ENCODE assay signal across 9 cellular contexts in genomic region chr12:123971449-123971769, GRCh38. TPM values are rescaled to one million over a fixed set of nuclear protein-coding genes. Genes with fewer than 3 reads are reported as not detected.
A peak's percentile ranks its signal among the peaks of the same experiment; 100 is the strongest.
DNase-seq lines count a peak whose midpoint lies in the region; ATAC-seq and TF ChIP-seq lines count a peak whose summit lies in the region.
"Had no signal": no experiment of that assay in that cellular context is flagged by ENCODE, and none has a peak within 500 bp of the region (broad histone marks: within the 10 kb centered on the region; RNA-seq: fewer than 3 reads in every experiment).

No MANE protein-coding gene starts in this region.

- CTCF ChIA-PET in SK-N-SH (lab: Yijun Ruan, JAX) = interaction anchor here (0.8 to 1.2 kb wide), 3 partner anchors 10 to 13 kb away, joined by 3 read pairs; no protein-coding TSS in a partner anchor

- peaks cover 16 to 24% of the 10 kb centered on the region in 2 experiments for H3K36me3 ChIP-seq in SK-N-SH (replicated peaks in 1 of 2; ENCODE audit: control insufficient read depth in 1 of 2, insufficient read depth in 2 of 2, low read length in 1 of 2)
- H3K36me3 ChIP-seq in kidney epithelial cell (ENCODE audit: control insufficient read depth, insufficient read depth, low read length) = no peaks in the 10 kb centered on the region

- H3K27ac Mint-ChIP-seq in activated naive CD8-positive, alpha-beta T cell treated with anti-CD3 and anti-CD28 coated beads, Interleukin-2, amount 50 U/mL, for 24 hours = peak overlapping the region; percentile 81

- H3K4me2 ChIP-seq in SK-N-SH = peak overlapping the region; percentile 82

- no peaks in the 10 kb centered on the region for H3K9me3 Mint-ChIP-seq in activated naive CD8-positive, alpha-beta T cell treated with anti-CD3 and anti-CD28 coated beads, Interleukin-2, amount 50 U/mL, for 24 hours

- DNase-seq in SK-N-SH (no peak), kidney epithelial cell (ENCODE audit: low read depth) (no peak), superior temporal gyrus (ENCODE audit: extremely low spot score) (peak; percentile 72), AG08395 (ENCODE audit: low spot score) (no peak), GM20000 (ENCODE audit: low spot score) (no peak)
- no peak for DNase-seq in activated naive CD8-positive, alpha-beta T cell treated with anti-CD3 and anti-CD28 coated beads, Interleukin-2, amount 50 U/mL, for 24 hours

- peaks cover 7 to 20% of the 10 kb centered on the region in 2 experiments; a peak in 3 of 4 replicates for H3K4me1 ChIP-seq in SK-N-SH (ENCODE audit: control insufficient read depth in 1 of 2, insufficient read depth in 2 of 2, low read depth in 1 of 2, low read length in 1 of 2)

- H4K20me1 ChIP-seq in SK-N-SH (ENCODE audit: insufficient read depth) = peaks cover 46% of the 10 kb centered on the region

- peaks cover 30% of the 10 kb centered on the region for H3F3A ChIP-seq in SK-N-SH (replicated peaks; ENCODE audit: insufficient read depth)

- TF ChIP-seq CTCF in SK-N-SH (IDR thresholded peaks at IDR 0.05) = no peak
- TF ChIP-seq CTCF in kidney epithelial cell (IDR thresholded peaks at IDR 0.05; ENCODE audit: insufficient read depth, low read length, poor library complexity, severe bottlenecking) = no peak
- TF ChIP-seq CTCF in GM20000 (IDR thresholded peaks at IDR 0.05; ENCODE audit: extremely low read depth, missing control alignments) = no peak

- H3K4me3 Mint-ChIP-seq in activated naive CD8-positive, alpha-beta T cell treated with anti-CD3 and anti-CD28 coated beads, Interleukin-2, amount 50 U/mL, for 24 hours = peak overlapping the region; percentile 86

- H3K4me3 ChIP-seq in SK-N-SH (ENCODE audit: low read depth in 2 of 2, low read length in 1 of 2) (peak overlapping the region; percentile 89 to 91), kidney epithelial cell (ENCODE audit: low read depth, low read length) (peak overlapping the region; percentile 86)

- H2AFZ ChIP-seq in SK-N-SH (ENCODE audit: low read depth) = peak overlapping the region; percentile 5; the same call in 1 of the 2 replicates

- H3K27me3 Mint-ChIP-seq in activated naive CD8-positive, alpha-beta T cell treated with anti-CD3 and anti-CD28 coated beads, Interleukin-2, amount 50 U/mL, for 24 hours = peaks cover 2% of the 10 kb centered on the region

- H3K9me3 ChIP-seq in SK-N-SH = no peaks in the 10 kb centered on the region

- H3K27ac ChIP-seq in SK-N-SH (ENCODE audit: low read depth in 2 of 2, low read length in 1 of 2) = peak overlapping the region; percentile 63 to 83
- H3K27ac ChIP-seq: HL-60 had no signal

- peaks cover 34% of the 10 kb centered on the region for H3K4me1 Mint-ChIP-seq in activated naive CD8-positive, alpha-beta T cell treated with anti-CD3 and anti-CD28 coated beads, Interleukin-2, amount 50 U/mL, for 24 hours

- H3K36me3 Mint-ChIP-seq in activated naive CD8-positive, alpha-beta T cell treated with anti-CD3 and anti-CD28 coated beads, Interleukin-2, amount 50 U/mL, for 24 hours (ENCODE audit: low read depth) = peaks cover 15% of the 10 kb centered on the region

- peaks cover 83% of the 10 kb centered on the region for H3K79me2 ChIP-seq in SK-N-SH (ENCODE audit: insufficient read depth)

- H3K27me3 ChIP-seq in SK-N-SH (ENCODE audit: insufficient read depth) (no peaks in the 10 kb centered on the region), kidney epithelial cell (ENCODE audit: control insufficient read depth, insufficient read depth, low read length) (no peaks in the 10 kb centered on the region)

- POLR2A ChIA-PET in SK-N-SH (lab: Yijun Ruan, JAX) = interaction anchor here (1.0 kb wide), 1 partner anchor 11 kb away, joined by 3 read pairs; no protein-coding TSS in a partner anchor

- ATAC-seq in SK-N-SH treated with all-trans-retinoic acid at 6 μM for 48 hours (no peak), HG03457 (IDR thresholded peaks at IDR 0.05; ENCODE audit: unreplicated experiment) (no peak)
- ATAC-seq in activated naive CD8-positive, alpha-beta T cell treated with anti-CD3 and anti-CD28 coated beads, Interleukin-2, amount 50 U/mL, for 24 hours = no peak

- TF ChIP-seq RAD21 in SK-N-SH (IDR thresholded peaks at IDR 0.05; ENCODE audit: low read length) = no peak

- 40% methylated on average over 10 of the region's 10 CpGs for WGBS in SK-N-SH (ENCODE audit: low lambda C conversion rate)

- H3K9me2 ChIP-seq in SK-N-SH = no peaks in the 10 kb centered on the region

- TF ChIP-seq EP300 in SK-N-SH (IDR thresholded peaks at IDR 0.05; ENCODE audit: borderline replicate concordance in 1 of 2, low read depth in 1 of 2, low read length in 1 of 2) = no peak

- peak overlapping the region; percentile 85 for H3K9ac ChIP-seq in SK-N-SH

TF ChIP-seq in SK-N-SH, 30 proteins besides CTCF, POLR2A, EP300 and RAD21:
- no peak for TF ChIP-seq TCF12 (IDR thresholded peaks at IDR 0.05)
- TF ChIP-seq GATA2 (CRISPR knock-in tag; IDR thresholded peaks at IDR 0.05) = no peak
- TF ChIP-seq TAF1 (IDR thresholded peaks at IDR 0.05; ENCODE audit: borderline replicate concordance, low read depth, low read length) = no peak

TF ChIP-seq in SK-N-SH treated with all-trans-retinoic acid at 6 μM for 48 hours, 23 proteins besides CTCF, POLR2A, EP300 and RAD21:
- TF ChIP-seq ZNF565 (CRISPR knock-in tag; conservative IDR thresholded peaks at IDR 0.05; ENCODE audit: low read depth) = no peak
- no peak for TF ChIP-seq ZNF8 (CRISPR knock-in tag; IDR thresholded peaks at IDR 0.05)
- no peak for TF ChIP-seq TCF4 (CRISPR knock-in tag; IDR thresholded peaks at IDR 0.05; ENCODE audit: borderline replicate concordance)
- no peak for TF ChIP-seq CREB5 (CRISPR knock-in tag; IDR thresholded peaks at IDR 0.05; ENCODE audit: low read depth)
- no peak for TF ChIP-seq TOX (CRISPR knock-in tag; IDR thresholded peaks at IDR 0.05; ENCODE audit: borderline replicate concordance)
- no peak for TF ChIP-seq ESRRG (CRISPR knock-in tag; IDR thresholded peaks at IDR 0.05)
- no peak for TF ChIP-seq GLIS3 (CRISPR knock-in tag; IDR thresholded peaks at IDR 0.05)
- no peak for TF ChIP-seq ZNF70 (CRISPR knock-in tag; IDR thresholded peaks at IDR 0.05)
TF ChIP-seq in SK-N-SH treated with all-trans-retinoic acid at 6 μM for 48 hours: peak in this region for 0.

RNA-seq across cellular contexts. Expression of gene CCDC92, which starts 1.2 kb away (rescaled TPM):
- 34.8 and 53.5 TPM in 2 replicates for polyA plus RNA-seq in SK-N-SH (2012; rRNA removed)
- polyA plus RNA-seq in SK-N-SH (2012; cell fraction: cytosol; rRNA removed) = 46.3 and 53.9 TPM in 2 replicates
- polyA plus RNA-seq in SK-N-SH (2012; cell fraction: nucleus; rRNA removed) = 55.0 and 60.5 TPM in 2 replicates
- total RNA-seq in kidney epithelial cell = 30.8 and 43.0 TPM in 2 replicates

RNA-seq across cellular contexts. Expression of gene ZNF664, which starts 1.6 kb away (rescaled TPM):
- 34.9 and 51.0 TPM in 2 replicates for polyA plus RNA-seq in SK-N-SH (2012; rRNA removed)
- polyA plus RNA-seq in SK-N-SH (2012; cell fraction: cytosol; rRNA removed) = 54.8 and 55.1 TPM in 2 replicates
- polyA plus RNA-seq in SK-N-SH (2012; cell fraction: nucleus; rRNA removed) = 34.9 and 41.5 TPM in 2 replicates
- total RNA-seq in kidney epithelial cell = 97.5 and 122 TPM in 2 replicates
